Comparison of ENCODE assay signal across 19 cellular contexts in genomic region chr1:68339505-68339904, GRCh38.
A peak's percentile ranks its signal among the peaks of the same experiment; 100 is the strongest.
DNase-seq lines count a peak whose midpoint lies in the region; ATAC-seq lines count a peak whose summit lies in the region.
"Had no signal": no experiment of that assay in that cellular context is flagged by ENCODE, and none has a peak within 500 bp of the region (broad histone marks: within the 10 kb centered on the region; RNA-seq: fewer than 3 reads in every experiment).

No MANE protein-coding gene starts in this region.

- H3K36me3 ChIP-seq in trophoblast cell (ENCODE audit: control insufficient read depth in 1 of 2, insufficient read depth in 2 of 2, low read length in 2 of 2) = no peaks in the 10 kb centered on the region
- H3K36me3 ChIP-seq: sigmoid colon had no signal

- no peak overlapping the region for H3K4me3 Mint-ChIP-seq in dendritic cell treated with granulocyte-macrophage colony-stimulating factor and Interleukin-4, amounts not matched to agents 40 ng/mL and 50 ng/mL, for 4 days
- H3K4me3 Mint-ChIP-seq: activated naive CD4-positive, alpha-beta T cell treated with anti-CD3 and anti-CD28 coated beads for 36 hours; T-cell had no signal

- H3K27ac Mint-ChIP-seq in dendritic cell treated with granulocyte-macrophage colony-stimulating factor and Interleukin-4, amounts not matched to agents 40 ng/mL and 50 ng/mL, for 4 days = peak overlapping the region; percentile 26
- H3K27ac Mint-ChIP-seq: activated naive CD4-positive, alpha-beta T cell treated with anti-CD3 and anti-CD28 coated beads for 36 hours; T-cell had no signal

- H3K27ac ChIP-seq in trophoblast cell (ENCODE audit: low read depth, low read length) = no peak overlapping the region

- no peak overlapping the region for H2BK120ac ChIP-seq in trophoblast cell (ENCODE audit: insufficient read depth, low read length, poor library complexity)

- no peak overlapping the region for H3K4ac ChIP-seq in trophoblast cell (ENCODE audit: low read depth, low read length)

- H3K4me2 ChIP-seq in trophoblast cell (ENCODE audit: low read length) = no peak overlapping the region

- no peak overlapping the region for H4K12ac ChIP-seq in trophoblast cell (ENCODE audit: low read depth, low read length)

- intact Hi-C loops in dendritic cell treated with granulocyte-macrophage colony-stimulating factor and Interleukin-4, amounts not matched to agents 40 ng/mL and 50 ng/mL, for 4 days (cut with micrococcal nuclease) = no loop called here

- no peaks in the 10 kb centered on the region for H3K27me3 Mint-ChIP-seq in dendritic cell treated with granulocyte-macrophage colony-stimulating factor and Interleukin-4, amounts not matched to agents 40 ng/mL and 50 ng/mL, for 4 days

- no peak overlapping the region for H2BK12ac ChIP-seq in trophoblast cell (ENCODE audit: low read length)

- H3K4me1 Mint-ChIP-seq in dendritic cell treated with granulocyte-macrophage colony-stimulating factor and Interleukin-4, amounts not matched to agents 40 ng/mL and 50 ng/mL, for 4 days (ENCODE audit: low read depth) = peaks cover 41% of the 10 kb centered on the region
- H3K4me1 Mint-ChIP-seq: T-cell had no signal

- no peak overlapping the region for H2AK5ac ChIP-seq in trophoblast cell (ENCODE audit: low read length)

- H3K9me3 ChIP-seq in trophoblast cell (ENCODE audit: insufficient read depth, low read depth, low read length) = no peaks in the 10 kb centered on the region
- H3K9me3 ChIP-seq: sigmoid colon had no signal

- H3K36me3 Mint-ChIP-seq in dendritic cell treated with granulocyte-macrophage colony-stimulating factor and Interleukin-4, amounts not matched to agents 40 ng/mL and 50 ng/mL, for 4 days (ENCODE audit: low read depth) = no peaks in the 10 kb centered on the region
- H3K36me3 Mint-ChIP-seq: T-cell had no signal

- ATAC-seq in GM18909 (IDR thresholded peaks at IDR 0.05; ENCODE audit: poor library complexity, unreplicated experiment) (no peak), HG02885 (IDR thresholded peaks at IDR 0.05; ENCODE audit: poor library complexity, unreplicated experiment) (no peak)
- ATAC-seq: K562, T-cell had no signal

- H2AFZ ChIP-seq in trophoblast cell (ENCODE audit: insufficient read depth, low read length, poor library complexity) = no peak overlapping the region

- H2BK5ac ChIP-seq in trophoblast cell (ENCODE audit: low read depth, low read length, poor library complexity) = no peak overlapping the region

- DNase-seq in GM03348 (ENCODE audit: low spot score) (peak; percentile 36), NOMO-1 treated with DMSO at 0.1 percent for 48 hours (lab: John Stamatoyannopoulos, UW; ENCODE audit: unreplicated experiment) (peak; percentile 33), trophoblast cell (peak; percentile 25 to 86), NCI-H2107 (lab: John Stamatoyannopoulos, UW) (no peak)
- no peak for DNase-seq in activated CD4-positive, alpha-beta T cell treated with anti-CD3 and anti-CD28 coated beads, Interleukin-2, amount 50 U/mL, for 4 hours
- DNase-seq: activated CD8-positive, alpha-beta memory T cell treated with anti-CD3 and anti-CD28 coated beads, Interleukin-2, amount 50 U/mL, for 48 hours; activated naive CD4-positive, alpha-beta T cell treated with anti-CD3 and anti-CD28 coated beads for 36 hours; caudate nucleus; DMS79 treated with DMSO at 0.1 percent for 48 hours; head of caudate nucleus; midbrain; NCI-H1436; sigmoid colon; stimulated activated CD4-positive, alpha-beta T cell treated with anti-CD3 and anti-CD28 coated beads, Interleukin-4, amount 100 ng/mL, for 4 hours; T-cell had no signal

- H3K9ac ChIP-seq in trophoblast cell (ENCODE audit: low read length) = no peak overlapping the region

- no peaks in the 10 kb centered on the region for H3K79me1 ChIP-seq in trophoblast cell (ENCODE audit: low read length)

- no peaks in the 10 kb centered on the region for H3K9me3 Mint-ChIP-seq in dendritic cell treated with granulocyte-macrophage colony-stimulating factor and Interleukin-4, amounts not matched to agents 40 ng/mL and 50 ng/mL, for 4 days
- H3K9me3 Mint-ChIP-seq: activated naive CD4-positive, alpha-beta T cell treated with anti-CD3 and anti-CD28 coated beads for 36 hours; T-cell had no signal

- H4K8ac ChIP-seq in trophoblast cell (ENCODE audit: low read depth, low read length) = no peak overlapping the region

- H4K91ac ChIP-seq in trophoblast cell (ENCODE audit: low read depth, low read length) = no peak overlapping the region

- H3K18ac ChIP-seq in trophoblast cell (ENCODE audit: low read length) = no peak overlapping the region

- no peak overlapping the region for H3K14ac ChIP-seq in trophoblast cell (ENCODE audit: low read length)

- H3K23ac ChIP-seq in trophoblast cell (ENCODE audit: low read length) = no peak overlapping the region

- no peak overlapping the region for H3K4me3 ChIP-seq in trophoblast cell (ENCODE audit: low read depth, low read length)
- H3K4me3 ChIP-seq: K562, sigmoid colon had no signal

- H3K4me1 ChIP-seq in trophoblast cell (ENCODE audit: control insufficient read depth in 1 of 2, insufficient read depth in 2 of 2, low read length in 2 of 2) = no peaks in the 10 kb centered on the region

- H3K27me3 ChIP-seq in trophoblast cell (ENCODE audit: insufficient read depth, low read length) = no peaks in the 10 kb centered on the region
- H3K27me3 ChIP-seq: sigmoid colon had no signal

- no peaks in the 10 kb centered on the region for H3K79me2 ChIP-seq in trophoblast cell (ENCODE audit: control insufficient read depth, insufficient read depth, low read length, poor library complexity)

Comparison
In these comparisons a context has a peak if more than half of its experiments do, and no peak if none do; other contexts are left out.
1. DNase-seq: peak in GM03348 (single experiment), NOMO-1 treated with DMSO at 0.1 percent for 48 hours (single experiment) and trophoblast cell (2 of 2); none in NCI-H2107 (single experiment) and activated CD4-positive, alpha-beta T cell treated with anti-CD3 and anti-CD28 coated beads, Interleukin-2, amount 50 U/mL, for 4 hours (0 of 2).